Comparison of ENCODE assay signal across 15 cellular contexts in genomic region chr5:107805166-107805565, GRCh38.
"Had no signal": no experiment of that assay in that cellular context is flagged by ENCODE, and none has a peak within 500 bp of the region (broad histone marks: within the 10 kb centered on the region; RNA-seq: fewer than 3 reads in every experiment).

No MANE protein-coding gene starts in this region.

- H3K36me3 ChIP-seq: tibial artery had no signal

- H3K27ac ChIP-seq: tibial artery had no signal

- DNase-seq: activated B cell treated with CpG ODN at 0.5 μM for 24 hours; activated CD4-positive, alpha-beta T cell treated with anti-CD3 and anti-CD28 coated beads for 48 hours; activated CD8-positive, alpha-beta memory T cell treated with anti-CD3 and anti-CD28 coated beads, Interleukin-2, amount 50 U/mL, for 4 hours; activated CD8-positive, alpha-beta T cell treated with anti-CD3 and anti-CD28 coated beads for 36 hours; activated gamma-delta T cell treated with Interleukin-2 at 50 U/mL for 16 hours; activated T-cell treated with anti-CD3 and anti-CD28 coated beads, Interleukin-2, amount 50 U/mL, for 48 hours; amniotic stem cell; hypothalamus; immature natural killer cell; occipital lobe; stimulated activated CD4-positive, alpha-beta T cell treated with anti-CD3 and anti-CD28 coated beads, Interleukin-4, amount 100 ng/mL, for 24 hours; stimulated activated naive CD4-positive, alpha-beta T cell; tibial artery had no signal

- H3K4me1 ChIP-seq: tibial artery had no signal

- H3K4me3 ChIP-seq: tibial artery had no signal

- H3K9me3 ChIP-seq: tibial artery had no signal

- H3K27me3 ChIP-seq: tibial artery had no signal

- FAIRE-seq: TTC549, urothelium cell line had no signal
